Comparison of ENCODE assay signal across 30 cellular contexts in genomic region chr3:95905182-95905581, GRCh38.
"Had no signal": no experiment of that assay in that cellular context is flagged by ENCODE, and none has a peak within 500 bp of the region (broad histone marks: within the 10 kb centered on the region; RNA-seq: fewer than 3 reads in every experiment).

No MANE protein-coding gene starts in this region.

- H3K9ac ChIP-seq: neural progenitor cell had no signal

- H3K4me3 ChIP-seq: coronary artery, lower lobe of right lung, neural progenitor cell, prostate gland, right atrium auricular region, smooth muscle cell, stomach, thyroid gland, vagina had no signal

- H3K27me3 ChIP-seq: neural progenitor cell, right atrium auricular region, stomach, thyroid gland, vagina had no signal

- H3K27ac Mint-ChIP-seq: immature natural killer cell; memory B cell; naive thymus-derived CD4-positive, alpha-beta T cell; nephron; neural progenitor cell had no signal

- H3K36me3 ChIP-seq: lower lobe of right lung, neural progenitor cell, prostate gland, right atrium auricular region, stomach, thyroid gland, vagina had no signal

- H3K27me3 Mint-ChIP-seq: memory B cell; naive thymus-derived CD4-positive, alpha-beta T cell had no signal

- H2AFZ ChIP-seq: neural progenitor cell had no signal

- H3K4me1 Mint-ChIP-seq: immature natural killer cell; memory B cell; naive thymus-derived CD4-positive, alpha-beta T cell; nephron; neural progenitor cell had no signal

- H3K27ac ChIP-seq: coronary artery, epithelial cell of prostate, lower lobe of right lung, neural progenitor cell, prostate gland, right atrium auricular region, stomach, thyroid gland, vagina had no signal

- H3K4me1 ChIP-seq: lower lobe of right lung, neural progenitor cell, prostate gland, right atrium auricular region, stomach, thyroid gland, vagina had no signal

- H3K4me3 Mint-ChIP-seq: immature natural killer cell; memory B cell; naive thymus-derived CD4-positive, alpha-beta T cell; nephron; neural progenitor cell had no signal

- H3K9me3 Mint-ChIP-seq: memory B cell, nephron, neural progenitor cell had no signal

- DNase-seq: dermis blood vessel endothelial cell; effector memory CD4-positive, alpha-beta T cell; foreskin melanocyte; hypothalamus; immature natural killer cell; islet precursor cell; kidney glomerular epithelial cell; left ventricle myocardium superior; lower lobe of right lung; midbrain; naive thymus-derived CD4-positive, alpha-beta T cell; stimulated activated CD4-positive, alpha-beta T cell treated with anti-CD3 and anti-CD28 coated beads, Interleukin-12 subunit alpha, Interleukin-12 subunit beta, amount 100 ng/mL, for 4 hours; stimulated activated CD4-positive, alpha-beta T cell treated with anti-CD3 and anti-CD28 coated beads, Interleukin-1b, Interleukin-23, amount 100 ng/mL, for 48 hours; stimulated activated CD4-positive, alpha-beta T cell treated with anti-CD3 and anti-CD28 coated beads, Interleukin-4, amount 100 ng/mL, for 1 hour; stimulated activated CD8-positive, alpha-beta memory T cell treated with anti-CD3 and anti-CD28 coated beads, Interleukin-4, amount 100 ng/mL, for 48 hours; stimulated activated naive CD4-positive, alpha-beta T cell; stomach; thyroid gland; trophoblast cell had no signal

- H3K36me3 Mint-ChIP-seq: immature natural killer cell; memory B cell; naive thymus-derived CD4-positive, alpha-beta T cell; neural progenitor cell had no signal

- ATAC-seq: esophagus mucosa; left ventricle myocardium superior; lower lobe of right lung; naive thymus-derived CD4-positive, alpha-beta T cell; sciatic nerve had no signal

- H3K4me2 ChIP-seq: neural progenitor cell, smooth muscle cell had no signal

- H3K9me3 ChIP-seq: lower lobe of right lung, prostate gland, right atrium auricular region, stomach, thyroid gland, vagina had no signal
